ENCODE assay signal across 8 cellular contexts in genomic region chr12:113135178-113136127, GRCh38. TPM values are rescaled to one million over a fixed set of nuclear protein-coding genes. Genes with fewer than 3 reads are reported as not detected.
A peak's percentile ranks its signal among the peaks of the same experiment; 100 is the strongest.
DNase-seq lines count a peak whose midpoint lies in the region; ATAC-seq and TF ChIP-seq lines count a peak whose summit lies in the region.

Gene RASAL1 (minus strand): TSS chr12:113135761. CDS start chr12:113135462, 299 bp downstream.

- peak within 1 kb of the TSS; percentile 92 for H3K27ac Mint-ChIP-seq in central memory CD8-positive, alpha-beta T cell (ENCODE audit: low read depth)
- H3K27ac Mint-ChIP-seq in naive thymus-derived CD4-positive, alpha-beta T cell: peak within 1 kb of the TSS; percentile 14 to 97 (median 92)

- H3K9me3 Mint-ChIP-seq in central memory CD8-positive, alpha-beta T cell: no peaks in the 10 kb centered on the region
- no peaks in the 10 kb centered on the region for H3K9me3 Mint-ChIP-seq in naive thymus-derived CD4-positive, alpha-beta T cell

- TF ChIP-seq CTCF in GM10248 (IDR thresholded peaks at IDR 0.05; ENCODE audit: control extremely low read depth, extremely low read depth, low read depth, missing control alignments) (peak; percentile 59), prostate gland (IDR thresholded peaks at IDR 0.05) (no peak), uterus (IDR thresholded peaks at IDR 0.05) (no peak)

- peaks cover 21% of the 10 kb centered on the region for H3K27me3 Mint-ChIP-seq in central memory CD8-positive, alpha-beta T cell
- peaks cover 0 to 7% (median 0%) of the 10 kb centered on the region in 5 donors for H3K27me3 Mint-ChIP-seq in naive thymus-derived CD4-positive, alpha-beta T cell

- H3K27ac ChIP-seq in naive thymus-derived CD4-positive, alpha-beta T cell (ENCODE audit: low read depth, low read length): peak within 1 kb of the TSS; percentile 59
- H3K27ac ChIP-seq in substantia nigra (ENCODE audit: low read depth, low read length, poor library complexity, severe bottlenecking) (peak within 1 kb of the TSS; percentile 89), prostate gland (no peak within 1 kb of the TSS), uterus (no peak within 1 kb of the TSS)

- peak within 1 kb of the TSS; percentile 66 for H3K4me3 ChIP-seq in naive thymus-derived CD4-positive, alpha-beta T cell (ENCODE audit: low read length)
- H3K4me3 ChIP-seq in prostate gland (no peak within 1 kb of the TSS), uterus (no peak within 1 kb of the TSS)

- POLR2A ChIA-PET in GM10248 (lab: Yijun Ruan, JAX): no interaction called here
- POLR2A ChIA-PET in naive thymus-derived CD4-positive, alpha-beta T cell (lab: Charles Lee): no interaction called here

- H3K36me3 ChIP-seq in naive thymus-derived CD4-positive, alpha-beta T cell (ENCODE audit: control insufficient read depth in 2 of 3, insufficient read depth in 3 of 3, low read length in 3 of 3): no peaks in the 10 kb centered on the region
- H3K36me3 ChIP-seq in prostate gland: no peaks in the 10 kb centered on the region
- no peaks in the 10 kb centered on the region for H3K36me3 ChIP-seq in uterus

- no peaks in the 10 kb centered on the region for H3K27me3 ChIP-seq in naive thymus-derived CD4-positive, alpha-beta T cell (ENCODE audit: control insufficient read depth in 2 of 2, insufficient read depth in 2 of 2, low read length in 2 of 2)
- H3K27me3 ChIP-seq in prostate gland (replicated peaks; ENCODE audit: insufficient read depth): peaks cover 10% of the 10 kb centered on the region
- no peaks in the 10 kb centered on the region for H3K27me3 ChIP-seq in uterus

- H3K9me3 ChIP-seq in naive thymus-derived CD4-positive, alpha-beta T cell (ENCODE audit: control insufficient read depth in 2 of 3, low read length in 3 of 3): no peaks in the 10 kb centered on the region
- H3K9me3 ChIP-seq in prostate gland (no peaks in the 10 kb centered on the region), uterus (no peaks in the 10 kb centered on the region)

- H3K36me3 Mint-ChIP-seq in central memory CD8-positive, alpha-beta T cell (ENCODE audit: insufficient read depth): no peaks in the 10 kb centered on the region
- H3K36me3 Mint-ChIP-seq in naive thymus-derived CD4-positive, alpha-beta T cell: no peaks in the 10 kb centered on the region

- CTCF ChIA-PET in GM10248 (lab: Yijun Ruan, JAX): interaction anchor here (1.0 to 6.0 kb wide), 6 partner anchors 10 to 39 kb away, joined by 3 to 41 read pairs (median 6); partner anchors contain the start of gene CFAP73
- CTCF ChIA-PET in naive thymus-derived CD4-positive, alpha-beta T cell (lab: Charles Lee): no interaction called here

- peak within 1 kb of the TSS; percentile 77 for H3K4me3 Mint-ChIP-seq in central memory CD8-positive, alpha-beta T cell
- H3K4me3 Mint-ChIP-seq in naive thymus-derived CD4-positive, alpha-beta T cell: peak within 1 kb of the TSS; percentile 81 to 91 (median 86)

- DNase-seq in GM10248 (ENCODE audit: extremely low spot score) (peak; percentile 81), NCI-H128 (lab: John Stamatoyannopoulos, UW; ENCODE audit: unreplicated experiment) (peak; percentile 75), substantia nigra (lab: John Stamatoyannopoulos, UW) (peak in 39 of 49 donors; percentile 16 to 76 (median 48)), prostate gland (ENCODE audit: low spot score) (no peak), uterus (no peak)
- peak; percentile 66 for DNase-seq in activated CD4-positive, alpha-beta T cell treated with anti-CD3 and anti-CD28 coated beads for 1 hour
- peak; percentile 55 to 57 for DNase-seq in central memory CD8-positive, alpha-beta T cell (ENCODE audit: low spot score in 2 of 2)
- DNase-seq in naive thymus-derived CD4-positive, alpha-beta T cell: peak; percentile 72 to 83 (median 80)

- peaks cover 0 to 14% of the 10 kb centered on the region in 2 donors for H3K4me1 ChIP-seq in naive thymus-derived CD4-positive, alpha-beta T cell (ENCODE audit: control insufficient read depth in 2 of 2, insufficient read depth in 2 of 2, low read length in 2 of 2)
- H3K4me1 ChIP-seq in prostate gland (replicated peaks) (no peaks in the 10 kb centered on the region), uterus (no peaks in the 10 kb centered on the region)

- peaks cover 13% of the 10 kb centered on the region for H3K4me1 Mint-ChIP-seq in central memory CD8-positive, alpha-beta T cell
- H3K4me1 Mint-ChIP-seq in naive thymus-derived CD4-positive, alpha-beta T cell: peaks cover 9 to 25% (median 13%) of the 10 kb centered on the region in 7 donors

- TF ChIP-seq POLR2A in prostate gland (IDR thresholded peaks at IDR 0.05): no peak
- TF ChIP-seq POLR2A in uterus (IDR thresholded peaks at IDR 0.05): no peak

- WGBS in prostate gland: 3% methylated on average over 59 of the region's 68 CpGs

- intact Hi-C loops in naive thymus-derived CD4-positive, alpha-beta T cell (cut with micrococcal nuclease): loop anchor here (1.0 to 5.0 kb wide), 2 partner anchors 78 to 87 kb away; partner anchors contain the start of gene DTX1 (in 1 of the 2)
- intact Hi-C loops in prostate gland (cut with DNase I) (no loop called here), uterus (cut with DNase I; ENCODE audit: low total_unique reads) (no loop called here)

- peak; percentile 74 for ATAC-seq in central memory CD8-positive, alpha-beta T cell (replicated peaks; ENCODE audit: extremely low read depth, poor library complexity, severe bottlenecking)
- peak; percentile 97 for ATAC-seq in naive thymus-derived CD4-positive, alpha-beta T cell

RNA-seq across cellular contexts. Expression of gene RASAL1, which starts in this region (rescaled TPM):
- 1 to 10 TPM in 3 of 5 experiments, under 1 TPM in 2; 0.19 to 1.6 (median 1.1) TPM for total RNA-seq in naive thymus-derived CD4-positive, alpha-beta T cell
- polyA plus RNA-seq in naive thymus-derived CD4-positive, alpha-beta T cell: 1 to 10 TPM; 1.6 to 2.1 TPM
- total RNA-seq in prostate gland: 1 to 10 TPM; 1.6 to 9.9 TPM
- 1 to 10 TPM in 1 of 4 donors, not detected in 3; 6.8 TPM for total RNA-seq in uterus

Comparison
In these comparisons a context has a peak if more than half of its experiments do, and no peak if none do; other contexts are left out.
1. DNase-seq: peak in GM10248 (single experiment), NCI-H128 (single experiment), activated CD4-positive, alpha-beta T cell treated with anti-CD3 and anti-CD28 coated beads for 1 hour (single experiment), central memory CD8-positive, alpha-beta T cell (2 of 2), naive thymus-derived CD4-positive, alpha-beta T cell (9 of 9) and substantia nigra (39 of 49); none in prostate gland (single experiment) and uterus (0 of 2).
2. H3K27ac ChIP-seq: peak in naive thymus-derived CD4-positive, alpha-beta T cell (single experiment) and substantia nigra (single experiment); none in prostate gland (0 of 2) and uterus (0 of 2).
3. intact Hi-C loops: an anchor here in naive thymus-derived CD4-positive, alpha-beta T cell (1.0 to 5.0 kb wide); none called in prostate gland and uterus.